ENCODE assay signal across 27 cellular contexts in the genomic region with DNA sequence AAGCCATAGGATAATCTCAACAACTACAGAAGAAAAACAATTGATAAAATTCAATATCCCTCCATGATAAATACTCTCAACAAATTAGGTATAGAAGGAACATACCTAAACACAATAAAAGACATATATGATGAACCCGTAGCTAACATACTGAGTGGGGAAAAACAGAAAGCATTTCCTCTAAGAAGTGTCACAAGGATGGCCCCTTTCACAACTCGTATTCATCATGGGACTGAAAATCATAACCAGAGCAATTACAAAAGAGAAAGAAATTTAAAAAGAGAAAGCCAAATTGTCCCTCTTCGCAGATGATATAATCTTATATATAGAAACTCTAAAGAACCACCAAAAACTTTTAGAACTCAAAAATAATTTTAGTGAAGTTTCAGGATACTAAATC.
"Had no signal": no experiment of that assay in that cellular context is flagged by ENCODE, and none has a peak within 500 bp of the region (broad histone marks: within the 10 kb centered on the region; RNA-seq: fewer than 3 reads in every experiment).

No MANE protein-coding gene starts in this region.

- H3K9me3 Mint-ChIP-seq: dendritic cell treated with granulocyte-macrophage colony-stimulating factor and Interleukin-4, amounts not matched to agents 40 ng/mL and 50 ng/mL, for 4 days; effector memory CD8-positive, alpha-beta T cell had no signal

- ATAC-seq: effector memory CD8-positive, alpha-beta T cell; esophagus mucosa; gastrocnemius medialis; heart right ventricle; left cardiac atrium; left lung; left ventricle myocardium superior; lower lobe of right lung; mucosa of descending colon; naive thymus-derived CD8-positive, alpha-beta T cell had no signal

- H3K36me3 Mint-ChIP-seq: mesothelial cell of epicardium; naive B cell; naive thymus-derived CD8-positive, alpha-beta T cell had no signal

- H3K4me3 Mint-ChIP-seq: dendritic cell treated with granulocyte-macrophage colony-stimulating factor and Interleukin-4, amounts not matched to agents 40 ng/mL and 50 ng/mL, for 4 days; effector memory CD8-positive, alpha-beta T cell; endodermal cell; mesothelial cell of epicardium; naive B cell; naive thymus-derived CD8-positive, alpha-beta T cell had no signal

- H3K27ac Mint-ChIP-seq: dendritic cell treated with granulocyte-macrophage colony-stimulating factor and Interleukin-4, amounts not matched to agents 40 ng/mL and 50 ng/mL, for 4 days; effector memory CD8-positive, alpha-beta T cell; mesothelial cell of epicardium; naive B cell; naive thymus-derived CD8-positive, alpha-beta T cell had no signal

- FAIRE-seq: endometrium, islet of Langerhans, keratinocyte had no signal

- DNase-seq: cortex of kidney; effector CD8-positive, alpha-beta T cell; effector memory CD8-positive, alpha-beta T cell; endodermal cell; erythroblast; esophagus squamous epithelium; foreskin fibroblast; foreskin melanocyte; gastrocnemius medialis; glutamatergic neuron; head of caudate nucleus; heart right ventricle; hippocampal formation; left cardiac atrium; left lung; left ventricle myocardium superior; lower lobe of right lung; mesenchymal stem cell; mucosa of descending colon; naive B cell; naive thymus-derived CD8-positive, alpha-beta T cell had no signal

- H3K27me3 Mint-ChIP-seq: dendritic cell treated with granulocyte-macrophage colony-stimulating factor and Interleukin-4, amounts not matched to agents 40 ng/mL and 50 ng/mL, for 4 days; effector memory CD8-positive, alpha-beta T cell had no signal

- H3K4me1 Mint-ChIP-seq: naive B cell; naive thymus-derived CD8-positive, alpha-beta T cell had no signal
